20 cellular contexts compared by ENCODE assay signal in the genomic region with DNA sequence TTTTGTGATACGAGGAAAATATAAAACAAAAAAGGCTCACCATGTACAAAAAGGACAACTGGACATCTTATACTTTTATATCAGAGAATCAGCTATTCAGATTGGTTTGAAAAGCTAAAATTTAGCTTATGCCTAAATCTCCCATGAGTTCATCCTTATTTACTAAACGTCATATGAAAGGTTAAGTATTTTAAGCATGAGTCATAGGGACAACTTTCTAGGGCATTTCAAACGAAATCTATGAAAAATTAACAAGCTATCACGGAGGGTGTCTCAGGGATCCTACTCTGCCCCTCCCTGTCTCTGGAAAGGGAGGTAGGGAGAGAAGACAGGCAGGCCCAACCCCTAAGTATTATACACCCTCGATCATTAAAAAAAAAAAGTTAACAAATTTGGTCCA.
"Had no signal": no experiment of that assay in that cellular context is flagged by ENCODE, and none has a peak within 500 bp of the region (broad histone marks: within the 10 kb centered on the region; RNA-seq: fewer than 3 reads in every experiment).

No MANE protein-coding gene starts in this region.

- H3K4me3 ChIP-seq: ascending aorta, breast epithelium, pancreas, smooth muscle cell had no signal

- ATAC-seq: activated naive CD8-positive, alpha-beta T cell treated with anti-CD3 and anti-CD28 coated beads, Interleukin-2, amount 50 U/mL, for 24 hours; activated T-helper 17 cell treated with anti-CD3 and anti-CD28 coated beads, Interleukin-2, amount 50 U/mL, for 72 hours; effector memory CD8-positive, alpha-beta T cell; left cardiac atrium; naive thymus-derived CD8-positive, alpha-beta T cell; pancreas had no signal

- H3K4me1 ChIP-seq: ascending aorta, breast epithelium had no signal

- H3K27me3 ChIP-seq: ascending aorta, breast epithelium, pancreas had no signal

- H3K27ac ChIP-seq: ascending aorta, breast epithelium, epithelial cell of prostate, pancreas had no signal

- H3K9me3 ChIP-seq: ascending aorta, pancreas had no signal

- H3K36me3 ChIP-seq: ascending aorta, breast epithelium, pancreas had no signal

- DNase-seq: activated CD4-positive, alpha-beta T cell treated with anti-CD3 and anti-CD28 coated beads for 1 hour; activated CD4-positive, alpha-beta T cell treated with anti-CD3 and anti-CD28 coated beads, Interleukin-2, amount 50 U/mL, for 4 hours; activated naive CD4-positive, alpha-beta T cell treated with Interleukin-2 at 50 U/mL for 16 hours; activated naive CD8-positive, alpha-beta T cell treated with anti-CD3 and anti-CD28 coated beads, Interleukin-2, amount 50 U/mL, for 24 hours; activated T-cell treated with anti-CD3 and anti-CD28 coated beads for 4 hours; cerebellar nuclear complex; dermis blood vessel endothelial cell; effector memory CD8-positive, alpha-beta T cell; hippocampal formation; left cardiac atrium; naive thymus-derived CD8-positive, alpha-beta T cell; pancreas; stimulated activated CD4-positive, alpha-beta T cell treated with anti-CD3 and anti-CD28 coated beads, Interleukin-4, amount 100 ng/mL, for 4 hours; stimulated activated CD8-positive, alpha-beta memory T cell treated with anti-CD3 and anti-CD28 coated beads, Interleukin-4, amount 100 ng/mL, for 48 hours; stimulated activated naive CD4-positive, alpha-beta T cell treated with Interleukin-2 at 50 U/mL for 16 hours had no signal
